In genomic region chr1:89095737-89096136, GRCh38 we compare ENCODE assay signal across 24 cellular contexts.
"Had no signal": no experiment of that assay in that cellular context is flagged by ENCODE, and none has a peak within 500 bp of the region (broad histone marks: within the 10 kb centered on the region; RNA-seq: fewer than 3 reads in every experiment).

No MANE protein-coding gene starts in this region.

- H3K4me3 Mint-ChIP-seq: mesothelial cell of epicardium; naive B cell; naive thymus-derived CD8-positive, alpha-beta T cell had no signal

- H3K27ac ChIP-seq: coronary artery, dorsolateral prefrontal cortex, esophagus squamous epithelium, gastrocnemius medialis, heart right ventricle, left lung, lower lobe of right lung had no signal

- H3K27ac Mint-ChIP-seq: mesothelial cell of epicardium; naive B cell; naive thymus-derived CD8-positive, alpha-beta T cell had no signal

- H3K27me3 ChIP-seq: dorsolateral prefrontal cortex, esophagus squamous epithelium, gastrocnemius medialis, heart right ventricle, left lung had no signal

- H3K4me3 ChIP-seq: coronary artery, dorsolateral prefrontal cortex, esophagus squamous epithelium, gastrocnemius medialis, heart right ventricle, left lung, lower lobe of right lung, mucosa of descending colon had no signal

- FAIRE-seq: endothelial cell of umbilical vein, keratinocyte had no signal

- H3K36me3 ChIP-seq: esophagus squamous epithelium, gastrocnemius medialis, heart right ventricle, left lung, lower lobe of right lung had no signal

- H3K36me3 Mint-ChIP-seq: naive B cell had no signal

- H3K9me3 ChIP-seq: gastrocnemius medialis, lower lobe of right lung had no signal

- H3K4me1 ChIP-seq: esophagus squamous epithelium, gastrocnemius medialis, heart right ventricle, left lung, lower lobe of right lung had no signal

- ATAC-seq: gastrocnemius medialis; heart right ventricle; left cardiac atrium; left lung; left ventricle myocardium superior; lower lobe of right lung; mucosa of descending colon; naive thymus-derived CD8-positive, alpha-beta T cell had no signal

- H3K27me3 Mint-ChIP-seq: naive B cell had no signal

- DNase-seq: dermis blood vessel endothelial cell; dorsolateral prefrontal cortex; effector CD4-positive, alpha-beta T cell; effector memory CD4-positive, alpha-beta T cell; esophagus squamous epithelium; foreskin fibroblast; foreskin melanocyte; gastrocnemius medialis; glutamatergic neuron; head of caudate nucleus; heart right ventricle; hippocampal formation; left cardiac atrium; left lung; left ventricle myocardium superior; lower lobe of right lung; mesenchymal stem cell; mucosa of descending colon; naive B cell; naive thymus-derived CD8-positive, alpha-beta T cell had no signal

- H3K4me1 Mint-ChIP-seq: mesothelial cell of epicardium, naive B cell had no signal
